In the genomic region with DNA sequence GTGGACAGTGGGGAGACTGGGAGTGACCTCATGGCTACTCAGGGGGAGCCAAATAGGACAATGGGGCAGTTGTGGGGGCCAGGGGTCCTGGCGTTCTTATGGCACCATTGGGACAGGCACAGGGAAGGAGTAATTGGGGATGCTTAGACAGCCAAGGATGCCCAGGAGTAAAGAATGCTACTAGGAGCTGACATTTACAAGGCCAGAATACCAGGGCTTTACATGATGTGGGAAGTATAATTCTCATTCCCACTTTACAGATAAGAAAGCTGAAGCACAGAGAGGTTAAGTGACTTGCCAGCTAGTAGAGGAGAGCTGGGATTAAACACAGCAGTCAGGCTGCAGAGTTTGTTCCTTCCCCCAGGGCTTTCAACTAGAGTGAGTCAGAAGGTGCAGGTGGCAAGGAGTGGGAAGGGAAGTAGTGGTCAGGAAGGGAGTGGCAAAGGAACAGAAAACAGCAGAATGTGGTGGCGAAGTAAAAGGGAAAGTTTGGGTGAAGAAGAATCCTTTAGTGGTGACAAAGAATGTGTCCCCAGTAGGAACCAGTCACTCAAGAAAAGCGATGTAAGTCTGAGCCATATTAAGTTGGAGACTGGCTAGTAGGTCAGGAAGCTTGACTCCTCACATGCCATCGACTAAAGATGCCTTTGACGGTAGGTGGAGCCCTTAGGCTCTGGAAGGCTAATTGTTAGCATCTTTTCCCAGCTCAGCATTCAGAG, we compare ENCODE assay signal across 8 cellular contexts. TPM values are rescaled to one million over a fixed set of nuclear protein-coding genes. Genes with fewer than 3 reads are reported as not detected.
DNase-seq lines count a peak whose midpoint lies in the region; ATAC-seq and TF ChIP-seq lines count a peak whose summit lies in the region.

No MANE protein-coding gene starts in this region.

- no peaks in the 10 kb centered on the region for H3K9me3 Mint-ChIP-seq in progenitor cell of endocrine pancreas (ENCODE audit: low read depth)

- H3K27me3 Mint-ChIP-seq in progenitor cell of endocrine pancreas = no peaks in the 10 kb centered on the region

- H3K36me3 Mint-ChIP-seq in progenitor cell of endocrine pancreas (ENCODE audit: insufficient read depth) = no peaks in the 10 kb centered on the region

- H3K27ac ChIP-seq in epithelial cell of prostate = peak overlapping the region; percentile 17

- peak; percentile 35 for TF ChIP-seq CTCF in progenitor cell of endocrine pancreas (IDR thresholded peaks at IDR 0.05; ENCODE audit: unreplicated experiment)

- no peak overlapping the region for H3K27ac Mint-ChIP-seq in progenitor cell of endocrine pancreas

- ATAC-seq in HG02885 (IDR thresholded peaks at IDR 0.05; ENCODE audit: poor library complexity, unreplicated experiment) (no peak), HG02678 (IDR thresholded peaks at IDR 0.05; ENCODE audit: unreplicated experiment) (no peak)

- peaks cover 13% of the 10 kb centered on the region for H3K4me1 Mint-ChIP-seq in progenitor cell of endocrine pancreas (ENCODE audit: low read depth)

- DNase-seq in A172 (ENCODE audit: low spot score) = peak; percentile 95
- DNase-seq in GDM1 (lab: John Stamatoyannopoulos, UW) = peak; percentile 75
- peak; percentile 41 for DNase-seq in NOMO-1 treated with dmso at 0.1 percent for 144 hours (lab: John Stamatoyannopoulos, UW; ENCODE audit: unreplicated experiment)
- peak; percentile 52 for DNase-seq in epithelial cell of prostate (ENCODE audit: low read depth, low spot score)
- DNase-seq in progenitor cell of endocrine pancreas (ENCODE audit: low spot score, unreplicated experiment) = no peak
- no peak for DNase-seq in NCI-H1694 (lab: John Stamatoyannopoulos, UW)

- no peak overlapping the region for H3K4me3 Mint-ChIP-seq in progenitor cell of endocrine pancreas (ENCODE audit: low read depth)

RNA-seq across cellular contexts. Expression of gene CPVL, which starts 32.8 kb away (rescaled TPM):
- total RNA-seq in A172 (2014; rRNA removed; shearing (Covaris generic)) = 27.5 and 30.2 TPM in 2 replicates
- total RNA-seq in progenitor cell of endocrine pancreas = 22.1 and 23.1 TPM in 2 replicates

Comparison
In these comparisons a context has a peak if more than half of its experiments do, and no peak if none do; other contexts are left out.
1. DNase-seq: peak in A172 (single experiment), GDM1 (single experiment), NOMO-1 treated with dmso at 0.1 percent for 144 hours (single experiment) and epithelial cell of prostate (single experiment); none in progenitor cell of endocrine pancreas (single experiment) and NCI-H1694 (single experiment).